Comparison of ENCODE assay signal across 9 cellular contexts in genomic region chr1:202164271-202165037, GRCh38. TPM values are rescaled to one million over a fixed set of nuclear protein-coding genes. Genes with fewer than 3 reads are reported as not detected.
DNase-seq lines count a peak whose midpoint lies in the region; ATAC-seq and TF ChIP-seq lines count a peak whose summit lies in the region.
"Had no signal": no experiment of that assay in that cellular context is flagged by ENCODE, and none has a peak within 500 bp of the region (broad histone marks: within the 10 kb centered on the region; RNA-seq: fewer than 3 reads in every experiment).

No MANE protein-coding gene starts in this region.

- no peak overlapping the region for H2BK15ac ChIP-seq in IMR-90 (ENCODE audit: low read depth, low read length)

- H4K91ac ChIP-seq in IMR-90 (ENCODE audit: insufficient read depth, low read depth, low read length), result no peak overlapping the region

- H3K9me3 ChIP-seq in IMR-90 (ENCODE audit: control insufficient read depth, insufficient read depth, low read length), result no peaks in the 10 kb centered on the region
- no peaks in the 10 kb centered on the region for H3K9me3 ChIP-seq in colonic mucosa

- H3K56ac ChIP-seq in IMR-90 (ENCODE audit: extremely low read depth, insufficient read depth, low read length), result no peak overlapping the region

- H3K27me3 ChIP-seq in IMR-90 (ENCODE audit: control insufficient read depth, insufficient read depth, low read length), result peaks cover 44% of the 10 kb centered on the region
- no peaks in the 10 kb centered on the region for H3K27me3 ChIP-seq in colonic mucosa

- TF ChIP-seq RAD21 in IMR-90 (IDR thresholded peaks at IDR 0.05; ENCODE audit: low read length), result no peak

- no peaks in the 10 kb centered on the region for H3K9me3 Mint-ChIP-seq in activated T-helper 1 cell treated with anti-CD3 and anti-CD28 coated beads, Interleukin-12 subunit alpha, Interleukin-12 subunit beta, Interleukin-2, Interleukin-4 antibody, amounts not matched to agents 30 ng/mL and 10 ng/mL and 1 ng/mL, durations not matched to agents 14 hours and 24 hours and 36 hours

- H3K4ac ChIP-seq in IMR-90 (ENCODE audit: low read depth, low read length), result no peak overlapping the region

- no peaks in the 10 kb centered on the region for H3K9me1 ChIP-seq in IMR-90 (ENCODE audit: insufficient read depth, low read length)

- no peaks in the 10 kb centered on the region for H3K79me1 ChIP-seq in IMR-90 (ENCODE audit: low read depth in 1 of 2, low read length in 2 of 2)

- peak; percentile 43 for ATAC-seq in GM19372 (IDR thresholded peaks at IDR 0.05; ENCODE audit: low read depth, unreplicated experiment)
- no peak for ATAC-seq in IMR-90 (ENCODE audit: low read depth)

- peaks cover 63% of the 10 kb centered on the region for H3K4me1 Mint-ChIP-seq in activated T-helper 1 cell treated with anti-CD3 and anti-CD28 coated beads, Interleukin-12 subunit alpha, Interleukin-12 subunit beta, Interleukin-2, Interleukin-4 antibody, amounts not matched to agents 30 ng/mL and 10 ng/mL and 1 ng/mL, durations not matched to agents 14 hours and 24 hours and 36 hours (ENCODE audit: low read depth)

- no peaks in the 10 kb centered on the region for H4K20me1 ChIP-seq in IMR-90 (ENCODE audit: insufficient read depth, low read length)

- H2AFZ ChIP-seq in IMR-90 (replicated peaks; ENCODE audit: low read length, poor library complexity), result peak overlapping the region; percentile 23

- H3K4me3 Mint-ChIP-seq in activated T-helper 1 cell treated with anti-CD3 and anti-CD28 coated beads, Interleukin-12 subunit alpha, Interleukin-12 subunit beta, Interleukin-2, Interleukin-4 antibody, amounts not matched to agents 30 ng/mL and 10 ng/mL and 1 ng/mL, durations not matched to agents 14 hours and 24 hours and 36 hours, result peak overlapping the region; percentile 81

- H3K27me3 Mint-ChIP-seq in activated T-helper 1 cell treated with anti-CD3 and anti-CD28 coated beads, Interleukin-12 subunit alpha, Interleukin-12 subunit beta, Interleukin-2, Interleukin-4 antibody, amounts not matched to agents 30 ng/mL and 10 ng/mL and 1 ng/mL, durations not matched to agents 14 hours and 24 hours and 36 hours (ENCODE audit: insufficient read depth), result no peaks in the 10 kb centered on the region

- no peak overlapping the region for H4K5ac ChIP-seq in IMR-90 (ENCODE audit: low read depth, low read length)

- no peak overlapping the region for H2AK9ac ChIP-seq in IMR-90 (replicated peaks; ENCODE audit: low read depth, low read length, poor library complexity)

- no peak overlapping the region for H3K4me3 ChIP-seq in IMR-90 (ENCODE audit: insufficient read depth, low read depth, low read length)
- H3K4me3 ChIP-seq in colonic mucosa, result no peak overlapping the region

- DNase-seq in IMR-90 (no peak), HuH-7 (ENCODE audit: low spot score) (no peak), A172 (ENCODE audit: low spot score) (no peak), colonic mucosa (no peak), hepatic stellate cell (ENCODE audit: low spot score) (no peak)
- DNase-seq in activated T-helper 1 cell treated with anti-CD3 and anti-CD28 coated beads, Interleukin-12 subunit alpha, Interleukin-12 subunit beta, Interleukin-2, Interleukin-4 antibody, amounts not matched to agents 30 ng/mL and 10 ng/mL and 1 ng/mL, durations not matched to agents 14 hours and 24 hours and 36 hours (ENCODE audit: low spot score), result peak; percentile 78
- DNase-seq in stimulated activated CD4-positive, alpha-beta T cell treated with anti-CD3 and anti-CD28 coated beads, Interleukin-4, amount 100 ng/mL, for 24 hours, result peak; percentile 63

- H3K36me3 Mint-ChIP-seq in activated T-helper 1 cell treated with anti-CD3 and anti-CD28 coated beads, Interleukin-12 subunit alpha, Interleukin-12 subunit beta, Interleukin-2, Interleukin-4 antibody, amounts not matched to agents 30 ng/mL and 10 ng/mL and 1 ng/mL, durations not matched to agents 14 hours and 24 hours and 36 hours (ENCODE audit: low read depth), result peaks cover 7% of the 10 kb centered on the region

- no peak overlapping the region for H2BK5ac ChIP-seq in IMR-90 (ENCODE audit: low read depth, low read length, poor library complexity, severe bottlenecking)

- BruUV-seq in IMR-90 (replicated peaks; lab: Mats Ljungman, UMichigan), result no TSS peak

- no peak overlapping the region for H3K23ac ChIP-seq in IMR-90 (ENCODE audit: low read depth, low read length)

- H3K9ac ChIP-seq in IMR-90 (ENCODE audit: low read depth, low read length) (no peak overlapping the region), colonic mucosa (ENCODE audit: low read depth in 2 of 2, low read length in 2 of 2) (no peak overlapping the region)

- TF ChIP-seq POLR2A in IMR-90 (IDR thresholded peaks at IDR 0.05; ENCODE audit: low read depth, low read length), result no peak

- H3K18ac ChIP-seq in IMR-90 (ENCODE audit: low read depth, low read length), result no peak overlapping the region

- intact Hi-C loops in IMR-90 (cut with micrococcal nuclease) (loop anchor here (10.0 kb wide), 1 partner anchor 890 kb away; no protein-coding TSS in a partner anchor), colonic mucosa (cut with DNase I) (no loop called here)
- intact Hi-C loops in activated T-helper 1 cell treated with anti-CD3 and anti-CD28 coated beads, Interleukin-12 subunit alpha, Interleukin-12 subunit beta, Interleukin-2, Interleukin-4 antibody, amounts not matched to agents 30 ng/mL and 10 ng/mL and 1 ng/mL, durations not matched to agents 14 hours and 24 hours and 36 hours (cut with micrococcal nuclease), result loop anchor here (5.0 to 10.0 kb wide), 4 partner anchors 643 to 1160 kb away; partner anchors contain the start of genes KDM5B and KIF21B

- peak overlapping the region; percentile 94 for H3K27ac Mint-ChIP-seq in activated T-helper 1 cell treated with anti-CD3 and anti-CD28 coated beads, Interleukin-12 subunit alpha, Interleukin-12 subunit beta, Interleukin-2, Interleukin-4 antibody, amounts not matched to agents 30 ng/mL and 10 ng/mL and 1 ng/mL, durations not matched to agents 14 hours and 24 hours and 36 hours

- H3K4me1 ChIP-seq in IMR-90 (ENCODE audit: control insufficient read depth, insufficient read depth, low read length) (no peaks in the 10 kb centered on the region), colonic mucosa (no peaks in the 10 kb centered on the region)

- no peak overlapping the region for H2AK5ac ChIP-seq in IMR-90 (ENCODE audit: low read depth, low read length)

- H3K4me2 ChIP-seq in IMR-90 (ENCODE audit: low read depth, low read length), result no peak overlapping the region

- dilution Hi-C loops in IMR-90 (cut with HindIII; ENCODE audit: low sequenced_read_pairs, unreplicated experiment), result no loop called here

- no peak overlapping the region for H2BK120ac ChIP-seq in IMR-90 (ENCODE audit: low read depth, low read length)

- in situ Hi-C loops in IMR-90 (cut with MboI; ENCODE audit: low sequenced_read_pairs), result no loop called here

- H3K27ac ChIP-seq in IMR-90 (ENCODE audit: insufficient read depth, low read length), result no peak overlapping the region
- H3K27ac ChIP-seq in colonic mucosa, result no peak overlapping the region

- CTCF ChIA-PET in IMR-90 (lab: Yijun Ruan, JAX), result no interaction called here

- 20% methylated on average over 1 of the region's 11 CpGs; no CpG with 5 or more reads in 1 of the 2 experiments for WGBS in IMR-90 (ENCODE audit: extremely low coverage in 2 of 2, insufficient read length in 1 of 2), 2 experiments

- no peak overlapping the region for H2BK20ac ChIP-seq in IMR-90 (ENCODE audit: low read depth, low read length)

- POLR2A ChIA-PET in IMR-90 (lab: Charles Lee; ENCODE audit: unreplicated experiment), result no interaction called here

- no peak for TF ChIP-seq CTCF in IMR-90 (conservative IDR thresholded peaks at IDR 0.05; ENCODE audit: low read depth, low read length)
- TF ChIP-seq CTCF in colonic mucosa (IDR thresholded peaks at IDR 0.05), result no peak

- H4K8ac ChIP-seq in IMR-90 (ENCODE audit: low read depth in 2 of 2, low read length in 2 of 2), result no peak overlapping the region

- H3K14ac ChIP-seq in IMR-90 (replicated peaks; ENCODE audit: low read depth, low read length), result no peak overlapping the region

- H3K36me3 ChIP-seq in IMR-90 (ENCODE audit: control insufficient read depth, insufficient read depth, low read length) (no peaks in the 10 kb centered on the region), colonic mucosa (no peaks in the 10 kb centered on the region)

RNA-seq across cellular contexts. Expression of gene PTPN7, which starts 4.1 kb away (rescaled TPM):
- not detected in 2 replicates for total RNA-seq in IMR-90 (2012; rRNA removed)
- 0.05 TPM in 1 of 2 replicates, not detected in the other for polyA plus RNA-seq in IMR-90 (2012; rRNA removed)
- polyA plus RNA-seq in IMR-90 (2012; cell fraction: cytosol; rRNA removed), result not detected in 2 replicates
- not detected in 2 replicates for polyA plus RNA-seq in IMR-90 (2012; cell fraction: nucleus; rRNA removed; ENCODE audit: low replicate concordance)
- 584 and 597 TPM in 2 replicates for total RNA-seq in activated T-helper 1 cell treated with anti-CD3 and anti-CD28 coated beads, Interleukin-12 subunit alpha, Interleukin-12 subunit beta, Interleukin-2, Interleukin-4 antibody, amounts not matched to agents 30 ng/mL and 10 ng/mL and 1 ng/mL, durations not matched to agents 14 hours and 24 hours and 36 hours
- total RNA-seq in A172 (2014; rRNA removed; shearing (Covaris generic)), result not detected in 2 replicates
- total RNA-seq in colonic mucosa, result 1 to 10 TPM; 2.0 to 2.9 TPM

RNA-seq across cellular contexts. Expression of gene ARL8A, which starts 19.9 kb away (rescaled TPM):
- total RNA-seq in IMR-90 (2012; rRNA removed) (18.1 and 19.7 TPM in 2 replicates), colonic mucosa (10 to 100 TPM; 30.3 to 57.0 TPM)
- 30.7 and 38.6 TPM in 2 replicates for polyA plus RNA-seq in IMR-90 (2012; rRNA removed)
- 17.7 and 30.7 TPM in 2 replicates for polyA plus RNA-seq in IMR-90 (2012; cell fraction: cytosol; rRNA removed)
- 37.8 and 46.1 TPM in 2 replicates for polyA plus RNA-seq in IMR-90 (2012; cell fraction: nucleus; rRNA removed; ENCODE audit: low replicate concordance)
- total RNA-seq in activated T-helper 1 cell treated with anti-CD3 and anti-CD28 coated beads, Interleukin-12 subunit alpha, Interleukin-12 subunit beta, Interleukin-2, Interleukin-4 antibody, amounts not matched to agents 30 ng/mL and 10 ng/mL and 1 ng/mL, durations not matched to agents 14 hours and 24 hours and 36 hours, result 56.6 and 69.0 TPM in 2 replicates
- 42.6 and 57.9 TPM in 2 replicates for total RNA-seq in A172 (2014; rRNA removed; shearing (Covaris generic))

RNA-seq across cellular contexts. Expression of gene LGR6, which starts 29.1 kb away (rescaled TPM):
- total RNA-seq in IMR-90 (2012; rRNA removed) (not detected in 2 replicates), colonic mucosa (1 to 10 TPM; 1.3 to 1.6 TPM)
- not detected in 2 replicates for polyA plus RNA-seq in IMR-90 (2012; rRNA removed)
- 0.01 TPM in 1 of 2 replicates, not detected in the other for polyA plus RNA-seq in IMR-90 (2012; cell fraction: cytosol; rRNA removed)
- not detected in 2 replicates for polyA plus RNA-seq in IMR-90 (2012; cell fraction: nucleus; rRNA removed; ENCODE audit: low replicate concordance)
- total RNA-seq in activated T-helper 1 cell treated with anti-CD3 and anti-CD28 coated beads, Interleukin-12 subunit alpha, Interleukin-12 subunit beta, Interleukin-2, Interleukin-4 antibody, amounts not matched to agents 30 ng/mL and 10 ng/mL and 1 ng/mL, durations not matched to agents 14 hours and 24 hours and 36 hours, result not detected in 2 replicates
- not detected in 2 replicates for total RNA-seq in A172 (2014; rRNA removed; shearing (Covaris generic))
- total RNA-seq: endothelial cell of umbilical vein had no signal
- polyA plus RNA-seq: endothelial cell of umbilical vein had no signal

RNA-seq across cellular contexts. Expression of gene GPR37L1, which starts 41.7 kb away (rescaled TPM):
- not detected in 2 replicates for total RNA-seq in IMR-90 (2012; rRNA removed)
- polyA plus RNA-seq in IMR-90 (2012; rRNA removed), result 0.02 TPM in 1 of 2 replicates, not detected in the other
- not detected in 2 replicates for polyA plus RNA-seq in IMR-90 (2012; cell fraction: cytosol; rRNA removed)
- not detected in 2 replicates for polyA plus RNA-seq in IMR-90 (2012; cell fraction: nucleus; rRNA removed; ENCODE audit: low replicate concordance)
- total RNA-seq in activated T-helper 1 cell treated with anti-CD3 and anti-CD28 coated beads, Interleukin-12 subunit alpha, Interleukin-12 subunit beta, Interleukin-2, Interleukin-4 antibody, amounts not matched to agents 30 ng/mL and 10 ng/mL and 1 ng/mL, durations not matched to agents 14 hours and 24 hours and 36 hours, result not detected in 2 replicates
- 0.03 and 0.60 TPM in 2 replicates for total RNA-seq in A172 (2014; rRNA removed; shearing (Covaris generic))
- total RNA-seq in colonic mucosa, result 1 to 10 TPM; 1.6 to 3.1 TPM
- total RNA-seq: endothelial cell of umbilical vein had no signal
- polyA plus RNA-seq: endothelial cell of umbilical vein had no signal

Comparison
In these comparisons a context has a peak if more than half of its experiments do, and no peak if none do; other contexts are left out.
1. DNase-seq: peak in activated T-helper 1 cell treated with anti-CD3 and anti-CD28 coated beads, Interleukin-12 subunit alpha, Interleukin-12 subunit beta, Interleukin-2, Interleukin-4 antibody, amounts not matched to agents 30 ng/mL and 10 ng/mL and 1 ng/mL, durations not matched to agents 14 hours and 24 hours and 36 hours (single experiment) and stimulated activated CD4-positive, alpha-beta T cell treated with anti-CD3 and anti-CD28 coated beads, Interleukin-4, amount 100 ng/mL, for 24 hours (single experiment); none in IMR-90 (single experiment), HuH-7 (single experiment), A172 (single experiment), colonic mucosa (single experiment) and hepatic stellate cell (single experiment).
2. RNA of gene PTPN7, which starts 4.1 kb away (total RNA-seq): 584 to 597 TPM in activated T-helper 1 cell treated with anti-CD3 and anti-CD28 coated beads, Interleukin-12 subunit alpha, Interleukin-12 subunit beta, Interleukin-2, Interleukin-4 antibody, amounts not matched to agents 30 ng/mL and 10 ng/mL and 1 ng/mL, durations not matched to agents 14 hours and 24 hours and 36 hours; 2.0 to 2.9 TPM in colonic mucosa, not detected in IMR-90 and not detected in A172; every median in the first group is over 100 times any median in the second.